20 cellular contexts compared by ENCODE assay signal in the genomic region with DNA sequence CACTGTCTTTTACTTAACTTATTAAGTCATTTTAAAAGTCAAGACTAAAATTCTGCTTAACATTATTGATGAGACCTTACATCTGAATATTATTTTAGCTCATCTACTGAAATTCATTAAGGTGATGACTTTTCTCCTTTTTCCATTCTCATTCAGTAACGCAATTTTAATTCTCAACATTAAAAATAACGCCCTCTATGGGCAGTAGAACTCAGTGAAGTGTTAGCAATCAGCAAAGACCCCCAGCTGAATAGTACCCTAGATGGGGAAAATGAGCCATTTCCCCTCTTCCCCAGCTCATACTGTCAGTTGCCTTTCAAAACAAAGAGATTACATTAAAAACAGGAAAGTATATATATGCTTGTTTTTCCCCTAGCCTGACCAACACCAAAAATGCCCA.
DNase-seq lines count a peak whose midpoint lies in the region; ATAC-seq and TF ChIP-seq lines count a peak whose summit lies in the region.
"Had no signal": no experiment of that assay in that cellular context is flagged by ENCODE, and none has a peak within 500 bp of the region (broad histone marks: within the 10 kb centered on the region; RNA-seq: fewer than 3 reads in every experiment).

No MANE protein-coding gene starts in this region.

- CTCF ChIA-PET in A673 (lab: Charles Lee), result no interaction called here
- CTCF ChIA-PET in RWPE1 (lab: Yijun Ruan, JAX), result interaction anchor here (0.6 kb wide), 1 partner anchor 236 kb away, joined by 3 read pairs; no protein-coding TSS in a partner anchor

- H3K4me2 ChIP-seq in OCI-LY3 (ENCODE audit: low read length), result no peak overlapping the region
- H3K4me2 ChIP-seq: A549 had no signal

- POLR2A ChIA-PET in A673 (lab: Charles Lee; ENCODE audit: low non-redundant PET) (no interaction called here), RWPE1 (lab: Yijun Ruan, JAX; ENCODE audit: low non-redundant PET) (no interaction called here)

- no peaks in the 10 kb centered on the region for H3K9me3 ChIP-seq in A673 (ENCODE audit: low read depth, low read length, poor library complexity, severe bottlenecking)
- H3K9me3 ChIP-seq in OCI-LY3 (ENCODE audit: insufficient read depth, low read length), result no peaks in the 10 kb centered on the region
- H3K9me3 ChIP-seq: A549 had no signal

- no peaks in the 10 kb centered on the region for H3K36me3 Mint-ChIP-seq in CD14-positive monocyte

- no peaks in the 10 kb centered on the region for H4K20me1 ChIP-seq in OCI-LY3 (ENCODE audit: insufficient read depth, low read length)

- BruUV-seq in A673 (replicated peaks; lab: Mats Ljungman, UMichigan), result no TSS peak

- peaks cover 0 to 2% (median 0%) of the 10 kb centered on the region in 3 donors for H3K27me3 Mint-ChIP-seq in CD14-positive monocyte (ENCODE audit: low read depth in 3 of 3)

- H3K4me3 ChIP-seq in A673 (ENCODE audit: low read depth, low read length, poor library complexity, severe bottlenecking) (no peak overlapping the region), OCI-LY3 (ENCODE audit: low read length) (no peak overlapping the region), epithelial cell of proximal tubule (ENCODE audit: low read depth, low read length) (no peak overlapping the region)
- H3K4me3 ChIP-seq: A549 had no signal

- DNase-seq in A673 (ENCODE audit: low spot score), result peak; percentile 4
- no peak for DNase-seq in GM13977 (ENCODE audit: low spot score)
- no peak for DNase-seq in epithelial cell of proximal tubule (ENCODE audit: low read depth)
- no peak for DNase-seq in CD14-positive monocyte (ENCODE audit: low spot score)
- no peak for DNase-seq in RWPE1 (ENCODE audit: low spot score)
- DNase-seq: CD4-positive, alpha-beta T cell; IMR-90; Kasumi-1; NCI-H1436 treated with DMSO at 0.1 percent for 48 hours; NCI-H2081 treated with DMSO at 0.1 percent for 48 hours; NCI-H2227 treated with DMSO at 0.1 percent for 48 hours; NCI-H524 treated with DMSO at 0.1 percent for 48 hours; NK-92 treated with Interleukin-12 subunit alpha and Interleukin-12 subunit beta, amount 100 ng/mL, for 24 hours; SHP77; SW 1271 had no signal

- in situ Hi-C loops in GM13977 (cut with MboI; ENCODE audit: low pct_unique_long_range_greater_than_20kb, low sequenced_read_pairs, unreplicated experiment), result no loop called here

- H3K4me1 Mint-ChIP-seq in CD14-positive monocyte, result no peaks in the 10 kb centered on the region

- no peak overlapping the region for H3K27ac Mint-ChIP-seq in CD14-positive monocyte
- H3K27ac Mint-ChIP-seq: CD4-positive, alpha-beta T cell had no signal

- H3K27ac ChIP-seq in A673 (ENCODE audit: low read depth, low read length, poor library complexity, severe bottlenecking), result no peak overlapping the region
- H3K27ac ChIP-seq in OCI-LY3 (ENCODE audit: low read length), result no peak overlapping the region
- H3K27ac ChIP-seq in RWPE1, result no peak overlapping the region
- H3K27ac ChIP-seq: A549 had no signal

- intact Hi-C loops in A673 (cut with micrococcal nuclease; ENCODE audit: unreplicated experiment) (no loop called here), CD14-positive monocyte (cut with micrococcal nuclease) (no loop called here)

- peak; percentile 50 for TF ChIP-seq CTCF in A673 (conservative IDR thresholded peaks at IDR 0.05; ENCODE audit: low read depth, low read length)
- TF ChIP-seq CTCF in GM13977 (IDR thresholded peaks at IDR 0.05; ENCODE audit: extremely low read depth, insufficient read depth, missing control alignments), result peak; percentile 10
- TF ChIP-seq CTCF in OCI-LY3 (IDR thresholded peaks at IDR 0.05; ENCODE audit: low read depth, low read length), result peak; percentile 39
- TF ChIP-seq CTCF in epithelial cell of proximal tubule (conservative IDR thresholded peaks at IDR 0.05; ENCODE audit: low read depth, low read length), result peak; percentile 30
- no peak for TF ChIP-seq CTCF in CD14-positive monocyte (IDR thresholded peaks at IDR 0.05)
- no peak for TF ChIP-seq CTCF in RWPE1 (conservative IDR thresholded peaks at IDR 0.05; ENCODE audit: low read depth)

- no peaks in the 10 kb centered on the region for H3K27me3 ChIP-seq in A673 (replicated peaks; ENCODE audit: insufficient read depth, low read depth, low read length, poor library complexity)
- H3K27me3 ChIP-seq in OCI-LY3 (ENCODE audit: low read depth, low read length), result no peaks in the 10 kb centered on the region

- H3K4me3 Mint-ChIP-seq in CD14-positive monocyte, result no peak overlapping the region
- H3K4me3 Mint-ChIP-seq: CD4-positive, alpha-beta T cell had no signal

- H2AFZ ChIP-seq in OCI-LY3 (ENCODE audit: low read depth, low read length), result no peak overlapping the region

- no peaks in the 10 kb centered on the region for H3K79me2 ChIP-seq in OCI-LY3 (ENCODE audit: low read length)

- H3K36me3 ChIP-seq in A673 (ENCODE audit: insufficient read depth, low read length, poor library complexity, severe bottlenecking) (no peaks in the 10 kb centered on the region), OCI-LY3 (replicated peaks; ENCODE audit: low read depth, low read length) (no peaks in the 10 kb centered on the region)

- peaks cover 0 to 4% (median 2%) of the 10 kb centered on the region in 7 donors for H3K9me3 Mint-ChIP-seq in CD14-positive monocyte
- H3K9me3 Mint-ChIP-seq: CD4-positive, alpha-beta T cell had no signal

- ATAC-seq in GM21723 (IDR thresholded peaks at IDR 0.05; ENCODE audit: unreplicated experiment) (no peak), GM18867 (IDR thresholded peaks at IDR 0.05; ENCODE audit: unreplicated experiment) (no peak)
- ATAC-seq: A549, Panc1 had no signal

- H3K4me1 ChIP-seq in A673 (ENCODE audit: insufficient read depth, low read length, poor library complexity, severe bottlenecking) (no peaks in the 10 kb centered on the region), OCI-LY3 (ENCODE audit: low read length) (no peaks in the 10 kb centered on the region)
- H3K4me1 ChIP-seq: A549 had no signal

- no peak overlapping the region for H3K9ac ChIP-seq in OCI-LY3 (ENCODE audit: low read length)

Comparison
In these comparisons a context has a peak if more than half of its experiments do, and no peak if none do; other contexts are left out.
1. CTCF ChIP-seq: peak in A673 (single experiment), GM13977 (single experiment), OCI-LY3 (single experiment) and epithelial cell of proximal tubule (single experiment); none in CD14-positive monocyte (single experiment) and RWPE1 (single experiment).